Comparison of ENCODE assay signal across 26 cellular contexts in genomic region chr3:13207975-13208705, GRCh38.
"Had no signal": no experiment of that assay in that cellular context is flagged by ENCODE, and none has a peak within 500 bp of the region (broad histone marks: within the 10 kb centered on the region; RNA-seq: fewer than 3 reads in every experiment).

No MANE protein-coding gene starts in this region.

- ATAC-seq: mucosa of descending colon; naive thymus-derived CD4-positive, alpha-beta T cell; natural killer cell treated with Interleukin-12 subunit alpha and Interleukin-12 subunit beta and Interleukin-15 and Interleukin-18, amount 100 ng/mL, for 72 hours; right cardiac atrium; sciatic nerve; stimulated activated effector memory CD8-positive, alpha-beta T cell treated with anti-CD3 and anti-CD28 coated beads, Interleukin-12 subunit alpha, Interleukin-12 subunit beta, amount 100 ng/mL, for 72 hours; upper lobe of right lung had no signal

- H3K9me3 ChIP-seq: left ventricle myocardium inferior, mucosa of descending colon, neutrophil, ovary, prostate gland, suprapubic skin, thoracic aorta, tibial artery, upper lobe of right lung had no signal

- H3K4me1 ChIP-seq: left ventricle myocardium inferior, prostate gland, tibial artery, upper lobe of right lung had no signal

- H3K36me3 Mint-ChIP-seq: immature natural killer cell; naive thymus-derived CD4-positive, alpha-beta T cell; natural killer cell treated with Interleukin-12 subunit alpha and Interleukin-12 subunit beta and Interleukin-15 and Interleukin-18, amount 100 ng/mL, for 72 hours; stimulated activated effector memory CD8-positive, alpha-beta T cell treated with anti-CD3 and anti-CD28 coated beads, Interleukin-12 subunit alpha, Interleukin-12 subunit beta, amount 100 ng/mL, for 72 hours had no signal

- H3K27ac ChIP-seq: left ventricle myocardium inferior, neutrophil, ovary, prostate gland, skin epidermis, suprapubic skin, thoracic aorta, tibial artery, upper lobe of right lung had no signal

- H3K27ac Mint-ChIP-seq: immature natural killer cell; memory B cell; naive thymus-derived CD4-positive, alpha-beta T cell; natural killer cell treated with Interleukin-12 subunit alpha and Interleukin-12 subunit beta and Interleukin-15 and Interleukin-18, amount 100 ng/mL, for 72 hours; stimulated activated effector memory CD8-positive, alpha-beta T cell treated with anti-CD3 and anti-CD28 coated beads, Interleukin-12 subunit alpha, Interleukin-12 subunit beta, amount 100 ng/mL, for 72 hours; stimulated activated naive CD8-positive, alpha-beta T cell treated with anti-CD3 and anti-CD28 coated beads, Interleukin-15, Interleukin-2, amounts not matched to agents 100 ng/mL and 50 ng/mL, for 24 hours had no signal

- H3K27me3 ChIP-seq: ovary had no signal

- H3K4me3 ChIP-seq: left ventricle myocardium inferior, mucosa of descending colon, ovary, prostate gland, skin epidermis, suprapubic skin, thoracic aorta, tibial artery, upper lobe of right lung had no signal

- H3K4me3 Mint-ChIP-seq: immature natural killer cell; memory B cell; naive thymus-derived CD4-positive, alpha-beta T cell; natural killer cell treated with Interleukin-12 subunit alpha and Interleukin-12 subunit beta and Interleukin-15 and Interleukin-18, amount 100 ng/mL, for 72 hours; stimulated activated effector memory CD8-positive, alpha-beta T cell treated with anti-CD3 and anti-CD28 coated beads, Interleukin-12 subunit alpha, Interleukin-12 subunit beta, amount 100 ng/mL, for 72 hours; stimulated activated naive CD8-positive, alpha-beta T cell treated with anti-CD3 and anti-CD28 coated beads, Interleukin-15, Interleukin-2, amounts not matched to agents 100 ng/mL and 50 ng/mL, for 24 hours had no signal

- DNase-seq: head of caudate nucleus; hippocampal formation; immature natural killer cell; left ventricle myocardium inferior; midbrain; mucosa of descending colon; occipital lobe; ovary; retina; right cardiac atrium; stimulated activated CD4-positive, alpha-beta T cell treated with anti-CD3 and anti-CD28 coated beads, Interleukin-4, amount 100 ng/mL, for 24 hours; stimulated activated naive CD4-positive, alpha-beta T cell; tibial artery; trophoblast cell had no signal

- H3K36me3 ChIP-seq: left ventricle myocardium inferior, neutrophil, ovary, prostate gland, suprapubic skin, thoracic aorta, tibial artery, upper lobe of right lung had no signal

- H3K9me3 Mint-ChIP-seq: immature natural killer cell; naive thymus-derived CD4-positive, alpha-beta T cell; natural killer cell treated with Interleukin-12 subunit alpha and Interleukin-12 subunit beta and Interleukin-15 and Interleukin-18, amount 100 ng/mL, for 72 hours; stimulated activated effector memory CD8-positive, alpha-beta T cell treated with anti-CD3 and anti-CD28 coated beads, Interleukin-12 subunit alpha, Interleukin-12 subunit beta, amount 100 ng/mL, for 72 hours; stimulated activated naive CD8-positive, alpha-beta T cell treated with anti-CD3 and anti-CD28 coated beads, Interleukin-15, Interleukin-2, amounts not matched to agents 100 ng/mL and 50 ng/mL, for 24 hours had no signal
